9 cellular contexts compared by ENCODE assay signal in genomic region chr14:75274899-75275569, GRCh38. TPM values are rescaled to one million over a fixed set of nuclear protein-coding genes. Genes with fewer than 3 reads are reported as not detected.
A peak's percentile ranks its signal among the peaks of the same experiment; 100 is the strongest.
DNase-seq lines count a peak whose midpoint lies in the region; ATAC-seq and TF ChIP-seq lines count a peak whose summit lies in the region.
"Had no signal": no experiment of that assay in that cellular context is flagged by ENCODE, and none has a peak within 500 bp of the region (broad histone marks: within the 10 kb centered on the region; RNA-seq: fewer than 3 reads in every experiment).

No MANE protein-coding gene starts in this region.

- CTCF ChIA-PET in CD8-positive, alpha-beta T cell (lab: Charles Lee): interaction anchor here (0.9 to 1.8 kb wide), 3 partner anchors 9 to 43 kb away, joined by 3 to 5 read pairs (median 4); no protein-coding TSS in a partner anchor

- no peak overlapping the region for H3K4me3 ChIP-seq in CD8-positive, alpha-beta T cell (ENCODE audit: low read depth, low read length)
- no peak overlapping the region for H3K4me3 ChIP-seq in effector memory CD4-positive, alpha-beta T cell (ENCODE audit: insufficient read depth, low read depth, low read length, poor library complexity, severe bottlenecking)
- no peak overlapping the region for H3K4me3 ChIP-seq in neural progenitor cell

- peaks cover 30% of the 10 kb centered on the region for H3F3A ChIP-seq in neural progenitor cell (ENCODE audit: low read depth)

- POLR2A ChIA-PET in CD8-positive, alpha-beta T cell (lab: Charles Lee): no interaction called here

- H2AFZ ChIP-seq in neural progenitor cell (replicated peaks): no peak overlapping the region

- no peak for TF ChIP-seq CTCF in CD8-positive, alpha-beta T cell (IDR thresholded peaks at IDR 0.05)
- TF ChIP-seq CTCF in neural progenitor cell (IDR thresholded peaks at IDR 0.05): no peak

- H3K9me3 ChIP-seq in CD8-positive, alpha-beta T cell (ENCODE audit: low read length): no peaks in the 10 kb centered on the region
- no peaks in the 10 kb centered on the region for H3K9me3 ChIP-seq in effector memory CD4-positive, alpha-beta T cell (ENCODE audit: control insufficient read depth, low read length)
- H3K9me3 ChIP-seq in neural progenitor cell (ENCODE audit: low read depth): no peaks in the 10 kb centered on the region

- no peaks in the 10 kb centered on the region for H3K9me3 Mint-ChIP-seq in CD8-positive, alpha-beta T cell
- no peaks in the 10 kb centered on the region for H3K9me3 Mint-ChIP-seq in neural progenitor cell
- H3K9me3 Mint-ChIP-seq: mesothelial cell of epicardium had no signal

- intact Hi-C loops in CD8-positive, alpha-beta T cell (cut with DNase I, micrococcal nuclease): loop anchor here (1.0 to 5.0 kb wide), 4 partner anchors 15 to 273 kb away; partner anchors contain the start of genes EIF2B2 (in 1 of the 2) and TMED10 (in 1 of the 2)

- peak; percentile 44 to 90 (median 62) for DNase-seq in CD8-positive, alpha-beta T cell
- DNase-seq in OCI-M1 (lab: John Stamatoyannopoulos, UW) (peak; percentile 90), neural progenitor cell (ENCODE audit: low spot score) (no peak), NCI-H345 (lab: John Stamatoyannopoulos, UW) (no peak), NCI-H2227 (lab: John Stamatoyannopoulos, UW; ENCODE audit: unreplicated experiment) (no peak), kidney tubule cell (ENCODE audit: low spot score) (no peak)
- DNase-seq in effector memory CD4-positive, alpha-beta T cell: peak; percentile 66 to 75 (median 71)

- H3K4me1 ChIP-seq in CD8-positive, alpha-beta T cell (ENCODE audit: insufficient read depth, low read length): peaks cover 51% of the 10 kb centered on the region
- H3K4me1 ChIP-seq in effector memory CD4-positive, alpha-beta T cell (ENCODE audit: control insufficient read depth, insufficient read depth, low read length, poor library complexity, severe bottlenecking): peaks cover 41% of the 10 kb centered on the region
- peaks cover 10% of the 10 kb centered on the region for H3K4me1 ChIP-seq in neural progenitor cell

- no peaks in the 10 kb centered on the region for H3K36me3 ChIP-seq in CD8-positive, alpha-beta T cell (ENCODE audit: insufficient read depth, low read length)
- H3K36me3 ChIP-seq in effector memory CD4-positive, alpha-beta T cell (ENCODE audit: control insufficient read depth, insufficient read depth, low read length): peaks cover 14% of the 10 kb centered on the region
- no peaks in the 10 kb centered on the region for H3K36me3 ChIP-seq in neural progenitor cell

- no peaks in the 10 kb centered on the region for H3K79me2 ChIP-seq in neural progenitor cell (ENCODE audit: low read depth)

- H3K4me1 Mint-ChIP-seq in CD8-positive, alpha-beta T cell (ENCODE audit: low read depth): peaks cover 44% of the 10 kb centered on the region
- H3K4me1 Mint-ChIP-seq in neural progenitor cell: peaks cover 27% of the 10 kb centered on the region

- peak overlapping the region; percentile 32 for H3K4me3 Mint-ChIP-seq in CD8-positive, alpha-beta T cell
- H3K4me3 Mint-ChIP-seq in neural progenitor cell: peak overlapping the region; percentile 58
- H3K4me3 Mint-ChIP-seq: mesothelial cell of epicardium had no signal

- no peak overlapping the region for H3K4me2 ChIP-seq in neural progenitor cell

- no peak overlapping the region for H3K9ac ChIP-seq in neural progenitor cell

- peak overlapping the region; percentile 89 for H3K27ac Mint-ChIP-seq in CD8-positive, alpha-beta T cell
- H3K27ac Mint-ChIP-seq in neural progenitor cell: peak overlapping the region; percentile 6
- H3K27ac Mint-ChIP-seq: mesothelial cell of epicardium had no signal

- peaks cover 13% of the 10 kb centered on the region for H4K20me1 ChIP-seq in neural progenitor cell (ENCODE audit: low read depth)

- H3K27ac ChIP-seq in CD8-positive, alpha-beta T cell (ENCODE audit: low read depth, low read length): peak overlapping the region; percentile 28
- peak overlapping the region; percentile 39 for H3K27ac ChIP-seq in effector memory CD4-positive, alpha-beta T cell (ENCODE audit: insufficient read depth, low read length, poor library complexity, severe bottlenecking)
- H3K27ac ChIP-seq in neural progenitor cell: no peak overlapping the region

- peaks cover 21% of the 10 kb centered on the region for H3K27me3 Mint-ChIP-seq in CD8-positive, alpha-beta T cell (ENCODE audit: low read depth)
- H3K27me3 Mint-ChIP-seq in neural progenitor cell (ENCODE audit: insufficient read depth, low read depth): peaks cover 23% of the 10 kb centered on the region

- ATAC-seq in CD8-positive, alpha-beta T cell: peak; percentile 39
- ATAC-seq in GM18868 (IDR thresholded peaks at IDR 0.05; ENCODE audit: unreplicated experiment): no peak

- H3K27me3 ChIP-seq in CD8-positive, alpha-beta T cell (ENCODE audit: insufficient read depth, low read length): peaks cover 5% of the 10 kb centered on the region
- H3K27me3 ChIP-seq in effector memory CD4-positive, alpha-beta T cell (replicated peaks; ENCODE audit: control insufficient read depth, insufficient read depth, low read length, poor library complexity, severe bottlenecking): no peaks in the 10 kb centered on the region
- H3K27me3 ChIP-seq in neural progenitor cell: peaks cover 63% of the 10 kb centered on the region

- H3K36me3 Mint-ChIP-seq in CD8-positive, alpha-beta T cell: peaks cover 13% of the 10 kb centered on the region
- H3K36me3 Mint-ChIP-seq in neural progenitor cell: no peaks in the 10 kb centered on the region
- H3K36me3 Mint-ChIP-seq: mesothelial cell of epicardium had no signal

RNA-seq across cellular contexts. Expression of gene FOS, which starts 3.6 kb away (rescaled TPM):
- total RNA-seq in CD8-positive, alpha-beta T cell: 1,000 to 10,000 TPM; 1,826 to 1,941 TPM
- total RNA-seq in neural progenitor cell (ENCODE audit: low replicate concordance): 32.9 and 98.6 TPM in 2 replicates

Comparison
In these comparisons a context has a peak if more than half of its experiments do, and no peak if none do; other contexts are left out.
1. DNase-seq: peak in CD8-positive, alpha-beta T cell (7 of 7), OCI-M1 (single experiment) and effector memory CD4-positive, alpha-beta T cell (3 of 3); none in neural progenitor cell (single experiment), NCI-H345 (single experiment), NCI-H2227 (single experiment) and kidney tubule cell (single experiment).
2. RNA of gene FOS, which starts 3.6 kb away (total RNA-seq): 1,826 to 1,941 TPM in CD8-positive, alpha-beta T cell; 32.9 to 98.6 TPM in neural progenitor cell; every median in the first group is over 10 times any median in the second.